Comparison of ENCODE assay signal across 8 cellular contexts in genomic region chr1:150186438-150186788, GRCh38. TPM values are rescaled to one million over a fixed set of nuclear protein-coding genes. Genes with fewer than 3 reads are reported as not detected.
DNase-seq lines count a peak whose midpoint lies in the region; ATAC-seq and TF ChIP-seq lines count a peak whose summit lies in the region.
"Not testable (repeated sequence)": the region's sequence is repeated elsewhere in the genome, so short reads cannot be mapped to it uniquely, and the experiment has no call there.

No MANE protein-coding gene starts in this region.

- not testable (repeated sequence) for H4K20me1 ChIP-seq in GM23248 (ENCODE audit: insufficient read depth); PC-3 (ENCODE audit: low read length); smooth muscle cell (ENCODE audit: low read depth)

- peaks cover 16% of the 10 kb centered on the region for H3K4me1 ChIP-seq in GM23248 (ENCODE audit: insufficient read depth)
- peaks cover 15% of the 10 kb centered on the region for H3K4me1 ChIP-seq in PC-3 (ENCODE audit: insufficient read depth, low read length)
- H3K4me1 ChIP-seq in adrenal gland (replicated peaks in 1 of 2), result peaks cover 0 to 11% of the 10 kb centered on the region in 2 donors
- not testable (repeated sequence) for H3K4me1 ChIP-seq in smooth muscle cell (ENCODE audit: low read depth); transverse colon

- CTCF ChIA-PET in PC-3 (lab: Charles Lee), result interaction anchor here (0.6 to 1.2 kb wide), 6 partner anchors 17 to 299 kb away, joined by 3 to 20 read pairs (median 4); partner anchors contain the start of gene MTMR11

- peak overlapping the region; percentile 59 for H3K4me3 Mint-ChIP-seq in dendritic cell treated with granulocyte-macrophage colony-stimulating factor and Interleukin-4, amounts not matched to agents 40 ng/mL and 50 ng/mL, for 4 days
- not testable (repeated sequence) for H3K4me3 Mint-ChIP-seq in natural killer cell

- H3K36me3 Mint-ChIP-seq in dendritic cell treated with granulocyte-macrophage colony-stimulating factor and Interleukin-4, amounts not matched to agents 40 ng/mL and 50 ng/mL, for 4 days (ENCODE audit: low read depth); natural killer cell: not testable (repeated sequence)

- not testable (repeated sequence) for BruUV-seq in PC-3 (replicated peaks; lab: Mats Ljungman, UMichigan)

- in situ Hi-C loops in GM23248 (cut with MboI), result not testable (repeated sequence)
- in situ Hi-C loops in transverse colon (cut with MboI; ENCODE audit: low pct_ligation_motif_present in 1 of 4, low pct_unique_long_range_greater_than_20kb in 1 of 4, low sequenced_read_pairs in 3 of 4), result loop anchor here (10.0 to 25.0 kb wide), 3 partner anchors 112 to 224 kb away; no protein-coding TSS in a partner anchor

- H3K4me3 ChIP-seq in GM23248, smooth muscle cell, transverse colon: not testable (repeated sequence)
- H3K4me3 ChIP-seq in PC-3 (ENCODE audit: low read length), result peak overlapping the region; percentile 36; the same call in 1 of the 2 replicates
- H3K4me3 ChIP-seq in adrenal gland, result peak overlapping the region in 1 of 4 donors; percentile 22

- not testable (repeated sequence) for H3F3A ChIP-seq in GM23248 (ENCODE audit: insufficient read depth); PC-3 (ENCODE audit: low read length, unreplicated experiment); smooth muscle cell (ENCODE audit: low read depth)

- H3K27me3 ChIP-seq in GM23248 (replicated peaks; ENCODE audit: insufficient read depth); PC-3 (ENCODE audit: low read length); adrenal gland; smooth muscle cell (ENCODE audit: low read depth); transverse colon: not testable (repeated sequence)

- not testable (repeated sequence) for DNase-seq in GM23248; adrenal gland; natural killer cell; smooth muscle cell (lab: John Stamatoyannopoulos, UW; ENCODE audit: unreplicated experiment); transverse colon
- DNase-seq in PC-3, result peak; percentile 57
- DNase-seq in left lobe of liver (ENCODE audit: low spot score), result peak; percentile 72

- peak overlapping the region; percentile 92 for H3K27ac Mint-ChIP-seq in dendritic cell treated with granulocyte-macrophage colony-stimulating factor and Interleukin-4, amounts not matched to agents 40 ng/mL and 50 ng/mL, for 4 days
- H3K27ac Mint-ChIP-seq in natural killer cell, result peak overlapping the region; percentile 85

- H3K27ac ChIP-seq in GM23248, result peak overlapping the region; percentile 70
- peak overlapping the region; percentile 54 for H3K27ac ChIP-seq in PC-3 (ENCODE audit: low read length)
- peak overlapping the region; percentile 32 to 69 (median 54) for H3K27ac ChIP-seq in adrenal gland
- peak overlapping the region; percentile 70 for H3K27ac ChIP-seq in smooth muscle cell (ENCODE audit: low read depth)
- H3K27ac ChIP-seq in transverse colon, result peak overlapping the region; percentile 19 to 51 (median 27)

- intact Hi-C loops in PC-3 (cut with micrococcal nuclease) (loop anchor here (10.0 kb wide), 1 partner anchor 292 kb away; the partner anchor contains the start of gene BOLA1), adrenal gland (cut with DNase I) (loop anchor here in 1 of 2 donors (10.0 kb wide), 1 partner anchor 222 kb away; no protein-coding TSS in a partner anchor), natural killer cell (cut with micrococcal nuclease) (loop anchor here (2.0 to 5.0 kb wide), 2 partner anchors 34 to 120 kb away; partner anchors contain the start of gene VPS45), transverse colon (cut with DNase I; ENCODE audit: low total_unique reads) (loop anchor here (5.0 kb wide), 1 partner anchor 224 kb away; no protein-coding TSS in a partner anchor)
- intact Hi-C loops in dendritic cell treated with granulocyte-macrophage colony-stimulating factor and Interleukin-4, amounts not matched to agents 40 ng/mL and 50 ng/mL, for 4 days (cut with micrococcal nuclease), result loop anchor here (2.0 kb wide), 2 partner anchors 24 to 224 kb away; no protein-coding TSS in a partner anchor

- ATAC-seq in PC-3, result peak; percentile 69
- peak; percentile 82 for ATAC-seq in left lobe of liver
- not testable (repeated sequence) for ATAC-seq in natural killer cell

- TF ChIP-seq EP300 in transverse colon (IDR thresholded peaks at IDR 0.05; ENCODE audit: low read depth), result not testable (repeated sequence)

- H3K36me3 ChIP-seq in GM23248 (ENCODE audit: low read depth); PC-3 (ENCODE audit: low read depth, low read length); adrenal gland (replicated peaks in 1 of 2); smooth muscle cell (ENCODE audit: low read depth); transverse colon: not testable (repeated sequence)

- H3K9ac ChIP-seq in GM23248; smooth muscle cell (ENCODE audit: low read depth): not testable (repeated sequence)
- H3K9ac ChIP-seq in PC-3 (ENCODE audit: low read length), result 0 out of 2 replicates have a peak overlapping the region, but pooled peaks have one; percentile 17

- H3K9me3 Mint-ChIP-seq in dendritic cell treated with granulocyte-macrophage colony-stimulating factor and Interleukin-4, amounts not matched to agents 40 ng/mL and 50 ng/mL, for 4 days; natural killer cell: not testable (repeated sequence)

- not testable (repeated sequence) for H3K27me3 Mint-ChIP-seq in dendritic cell treated with granulocyte-macrophage colony-stimulating factor and Interleukin-4, amounts not matched to agents 40 ng/mL and 50 ng/mL, for 4 days; natural killer cell (ENCODE audit: low read depth in 2 of 2)

- not testable (repeated sequence) for TF ChIP-seq POLR2A in adrenal gland (IDR thresholded peaks at IDR 0.05); transverse colon (IDR thresholded peaks at IDR 0.05)

- TF ChIP-seq CTCF in PC-3 (conservative IDR thresholded peaks at IDR 0.05; ENCODE audit: low read depth, low read length); adrenal gland (IDR thresholded peaks at IDR 0.05); natural killer cell (IDR thresholded peaks at IDR 0.05); smooth muscle cell (IDR thresholded peaks at IDR 0.05; ENCODE audit: borderline replicate concordance, insufficient read depth, poor library complexity, severe bottlenecking); transverse colon (IDR thresholded peaks at IDR 0.05): not testable (repeated sequence)

- 68 to 69% methylated on average over 7 of the region's 7 CpGs for WGBS in GM23248 (ENCODE audit: low coverage in 1 of 2, low lambda C conversion rate in 2 of 2, missing lambda C conversion rate in 2 of 2), 2 experiments
- WGBS in adrenal gland, 4 donors, result 74 to 81% (median 78%) methylated on average over 7 of the region's 7 CpGs
- 86% methylated on average over 7 of the region's 7 CpGs for WGBS in smooth muscle cell (ENCODE audit: low lambda C conversion rate)
- 78 to 81% methylated on average over 6 to 7 of the region's 7 CpGs for WGBS in transverse colon (ENCODE audit: low coverage in 1 of 2), 2 donors

- H3K79me2 ChIP-seq in GM23248 (ENCODE audit: insufficient read depth); PC-3 (ENCODE audit: low read length); smooth muscle cell (ENCODE audit: low read depth): not testable (repeated sequence)

- POLR2A ChIA-PET in PC-3 (lab: Charles Lee; ENCODE audit: unreplicated experiment), result interaction anchor here (0.6 kb wide), 1 partner anchor 345 kb away, joined by 6 read pairs; no protein-coding TSS in a partner anchor

- H3K9me3 ChIP-seq in GM23248 (ENCODE audit: low read depth); PC-3 (ENCODE audit: low read length); adrenal gland (replicated peaks in 1 of 3); smooth muscle cell (replicated peaks; ENCODE audit: low read depth); transverse colon: not testable (repeated sequence)

- H2AFZ ChIP-seq in GM23248, result peak overlapping the region; percentile 83
- H2AFZ ChIP-seq in PC-3 (ENCODE audit: low read length), result peak overlapping the region; percentile 79
- H2AFZ ChIP-seq in smooth muscle cell (ENCODE audit: low read depth), result not testable (repeated sequence)

- peak overlapping the region; percentile 45 for H3K4me2 ChIP-seq in GM23248 (ENCODE audit: unreplicated experiment)
- peak overlapping the region; percentile 73 for H3K4me2 ChIP-seq in PC-3 (ENCODE audit: low read length)
- H3K4me2 ChIP-seq in smooth muscle cell, result peak overlapping the region; percentile 74

- H3K9me2 ChIP-seq in GM23248 (ENCODE audit: insufficient read depth); PC-3 (replicated peaks; ENCODE audit: low read length): not testable (repeated sequence)

- peaks cover 45% of the 10 kb centered on the region for H3K4me1 Mint-ChIP-seq in dendritic cell treated with granulocyte-macrophage colony-stimulating factor and Interleukin-4, amounts not matched to agents 40 ng/mL and 50 ng/mL, for 4 days (ENCODE audit: low read depth)
- peaks cover 12 to 13% of the 10 kb centered on the region in 2 donors for H3K4me1 Mint-ChIP-seq in natural killer cell

RNA-seq across cellular contexts. Expression of gene PLEKHO1, which starts 36.7 kb away (rescaled TPM):
- total RNA-seq in GM23248 (2014; rRNA removed; shearing (Covaris generic)), result 24.8 and 26.9 TPM in 2 replicates
- polyA plus RNA-seq in GM23248 (2016; fragmentation: Nextera tagmentation; extraction: Ambion mirVana) (30.7 and 34.8 TPM in 2 replicates), adrenal gland (100 to 1,000 TPM in 2 of 3 donors, 10 to 100 TPM in 1; 47.3 to 298 (median 227) TPM), smooth muscle cell (75.5 and 81.0 TPM in 2 replicates)
- total RNA-seq in PC-3 (2014; rRNA removed) (13.8 and 29.5 TPM in 2 replicates), adrenal gland (100 to 1,000 TPM in 1 of 8 donors, 10 to 100 TPM in 7; 43.5 to 109 (median 79.9) TPM), left lobe of liver (3.8 TPM), natural killer cell (10 to 100 TPM; 53.3 to 73.8 (median 64.6) TPM), smooth muscle cell (44.1 and 48.5 TPM in 2 replicates), transverse colon (10 to 100 TPM; 35.9 to 76.3 (median 49.7) TPM)

RNA-seq across cellular contexts. Expression of gene ANP32E, which starts 49.5 kb away (rescaled TPM):
- 13.5 and 14.4 TPM in 2 replicates for total RNA-seq in GM23248 (2014; rRNA removed; shearing (Covaris generic))
- 52.9 and 55.2 TPM in 2 replicates for polyA plus RNA-seq in GM23248 (2016; fragmentation: Nextera tagmentation; extraction: Ambion mirVana)
- 42.0 and 47.4 TPM in 2 replicates for total RNA-seq in PC-3 (2014; rRNA removed)
- 10 to 100 TPM; 13.2 to 48.2 (median 28.2) TPM for total RNA-seq in adrenal gland
- 10 to 100 TPM; 35.8 to 81.9 (median 50.3) TPM for polyA plus RNA-seq in adrenal gland
- total RNA-seq in left lobe of liver, result 12.9 TPM
- total RNA-seq in natural killer cell, result 10 to 100 TPM; 50.7 to 56.9 (median 55.2) TPM
- 36.5 and 42.4 TPM in 2 replicates for total RNA-seq in smooth muscle cell
- 25.0 and 34.1 TPM in 2 replicates for polyA plus RNA-seq in smooth muscle cell
- total RNA-seq in transverse colon, result 10 to 100 TPM in 2 of 4 donors, 1 to 10 TPM in 2; 6.6 to 20.8 (median 10.8) TPM
